20 cellular contexts compared by ENCODE assay signal in the genomic region with DNA sequence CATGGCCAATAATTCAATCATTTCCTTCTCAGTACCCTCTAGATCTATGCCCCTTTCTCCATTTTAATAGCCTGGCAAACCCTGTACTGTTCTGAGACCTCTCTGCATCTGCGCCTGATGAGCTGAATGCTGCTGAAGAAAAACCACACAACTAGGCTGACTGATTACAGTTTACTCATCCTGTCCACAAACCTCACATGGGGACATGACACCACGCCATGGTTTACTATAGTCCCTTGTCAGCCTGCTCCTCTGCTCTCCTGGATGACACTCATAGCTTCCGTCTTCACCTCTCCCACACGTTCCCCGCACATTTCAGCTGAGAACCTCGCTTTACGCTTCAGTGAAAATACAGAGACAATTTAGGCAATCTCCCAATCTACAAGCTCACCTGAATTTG. TPM values are rescaled to one million over a fixed set of nuclear protein-coding genes. Genes with fewer than 3 reads are reported as not detected.
DNase-seq lines count a peak whose midpoint lies in the region; ATAC-seq and TF ChIP-seq lines count a peak whose summit lies in the region.
"Had no signal": no experiment of that assay in that cellular context is flagged by ENCODE, and none has a peak within 500 bp of the region (broad histone marks: within the 10 kb centered on the region; RNA-seq: fewer than 3 reads in every experiment).

No MANE protein-coding gene starts in this region.

- H3K4me1 Mint-ChIP-seq in T-helper 2 cell treated with Interferon-gamma antibody and Interleukin-4, amounts not matched to agents 5 μg/mL and 100 μg/mL, for 36 hours (ENCODE audit: low read depth), result peaks cover 5% of the 10 kb centered on the region
- H3K4me1 Mint-ChIP-seq: B cell had no signal

- H3K27me3 Mint-ChIP-seq in T-helper 2 cell treated with Interferon-gamma antibody and Interleukin-4, amounts not matched to agents 5 μg/mL and 100 μg/mL, for 36 hours (ENCODE audit: low read depth), result no peaks in the 10 kb centered on the region
- H3K27me3 Mint-ChIP-seq: B cell, type B pancreatic cell had no signal

- H3K36me3 ChIP-seq in DND-41 (ENCODE audit: insufficient read depth, low read length), result no peaks in the 10 kb centered on the region
- H3K36me3 ChIP-seq: ascending aorta, prostate gland had no signal

- H3K4me3 ChIP-seq in DND-41 (ENCODE audit: low read depth in 1 of 2, low read length in 2 of 2) (no peak overlapping the region), coronary artery (no peak overlapping the region)
- H3K4me3 ChIP-seq: ascending aorta, prostate gland, SK-N-MC had no signal

- ATAC-seq in DND-41 (ENCODE audit: insufficient read depth, low read depth), result peak; percentile 39; the same call in 1 of the 3 replicates
- no peak for ATAC-seq in GM21367 (IDR thresholded peaks at IDR 0.05; ENCODE audit: unreplicated experiment)
- no peak for ATAC-seq in HG03565 (IDR thresholded peaks at IDR 0.05; ENCODE audit: unreplicated experiment)
- ATAC-seq: WTC11 had no signal

- TF ChIP-seq CTCF in DND-41 (IDR thresholded peaks at IDR 0.05; ENCODE audit: borderline replicate concordance, extremely low read depth, low read length, poor library complexity, severe bottlenecking), result no peak
- no peak for TF ChIP-seq CTCF in coronary artery (IDR thresholded peaks at IDR 0.05)

- H3K79me2 ChIP-seq in DND-41 (ENCODE audit: insufficient read depth, low read length), result no peaks in the 10 kb centered on the region

- no peak overlapping the region for H3K4me2 ChIP-seq in DND-41 (ENCODE audit: insufficient read depth, low read length)

- H3K9ac ChIP-seq in DND-41 (ENCODE audit: low read depth, low read length), result no peak overlapping the region

- H3K36me3 Mint-ChIP-seq in T-helper 2 cell treated with Interferon-gamma antibody and Interleukin-4, amounts not matched to agents 5 μg/mL and 100 μg/mL, for 36 hours (ENCODE audit: low read depth), result peaks cover 2% of the 10 kb centered on the region
- H3K36me3 Mint-ChIP-seq: type B pancreatic cell, WTC11 had no signal

- peak; percentile 50 for DNase-seq in activated CD8-positive, alpha-beta memory T cell treated with anti-CD3 and anti-CD28 coated beads for 24 hours
- no peak for DNase-seq in activated CD8-positive, alpha-beta memory T cell treated with anti-CD3 and anti-CD28 coated beads, Interleukin-2, amount 50 U/mL, for 4 hours
- DNase-seq in DND-41 (no peak), myocyte (ENCODE audit: low read depth) (peak; percentile 13), coronary artery (ENCODE audit: low spot score) (no peak)
- peak; percentile 36 for DNase-seq in T-helper 2 cell treated with Interferon-gamma antibody and Interleukin-4, amounts not matched to agents 5 μg/mL and 100 μg/mL, for 36 hours (ENCODE audit: low spot score)
- DNase-seq: Caco-2, mammary epithelial cell, MM.1S, NCI-H187 treated with DMSO at 0.1 percent for 48 hours, NCI-H69, RPMI8226 had no signal

- no peaks in the 10 kb centered on the region for H3K27me3 ChIP-seq in DND-41 (ENCODE audit: insufficient read depth, low read length, poor library complexity)
- H3K27me3 ChIP-seq: ascending aorta had no signal

- H3K4me1 ChIP-seq in DND-41 (ENCODE audit: insufficient read depth, low read length), result no peaks in the 10 kb centered on the region
- H3K4me1 ChIP-seq: ascending aorta, Caco-2, prostate gland had no signal

- no peak overlapping the region for H2AFZ ChIP-seq in DND-41 (ENCODE audit: low read depth, low read length)

- H3K27ac ChIP-seq in DND-41 (ENCODE audit: low read length) (no peak overlapping the region), coronary artery (no peak overlapping the region)
- H3K27ac ChIP-seq: ascending aorta, prostate gland, SK-N-MC had no signal

- H3K27ac Mint-ChIP-seq in T-helper 2 cell treated with Interferon-gamma antibody and Interleukin-4, amounts not matched to agents 5 μg/mL and 100 μg/mL, for 36 hours, result no peak overlapping the region
- H3K27ac Mint-ChIP-seq: B cell, type B pancreatic cell, WTC11 had no signal

- H3K9me3 ChIP-seq in DND-41 (ENCODE audit: insufficient read depth, low read length, severe bottlenecking), result no peaks in the 10 kb centered on the region
- H3K9me3 ChIP-seq: ascending aorta, Caco-2, prostate gland had no signal

- no peak overlapping the region for H3K4me3 Mint-ChIP-seq in T-helper 2 cell treated with Interferon-gamma antibody and Interleukin-4, amounts not matched to agents 5 μg/mL and 100 μg/mL, for 36 hours
- H3K4me3 Mint-ChIP-seq: B cell, type B pancreatic cell, WTC11 had no signal

- H4K20me1 ChIP-seq in DND-41 (ENCODE audit: insufficient read depth, low read length), result no peaks in the 10 kb centered on the region

- no peaks in the 10 kb centered on the region for H3K9me3 Mint-ChIP-seq in T-helper 2 cell treated with Interferon-gamma antibody and Interleukin-4, amounts not matched to agents 5 μg/mL and 100 μg/mL, for 36 hours
- H3K9me3 Mint-ChIP-seq: type B pancreatic cell, WTC11 had no signal

RNA-seq across cellular contexts. Expression of a gene that starts 59.7 kb away (rescaled TPM):
- 52.2 and 112 TPM in 2 replicates for total RNA-seq in myocyte
- polyA plus RNA-seq in myocyte (2012), result 29.0 TPM

Comparison
In these comparisons a context has a peak if more than half of its experiments do, and no peak if none do; other contexts are left out.
1. DNase-seq: peak in activated CD8-positive, alpha-beta memory T cell treated with anti-CD3 and anti-CD28 coated beads for 24 hours (single experiment), T-helper 2 cell treated with Interferon-gamma antibody and Interleukin-4, amounts not matched to agents 5 μg/mL and 100 μg/mL, for 36 hours (single experiment) and myocyte (single experiment); none in activated CD8-positive, alpha-beta memory T cell treated with anti-CD3 and anti-CD28 coated beads, Interleukin-2, amount 50 U/mL, for 4 hours (single experiment), DND-41 (single experiment) and coronary artery (single experiment).